In the genomic region with DNA sequence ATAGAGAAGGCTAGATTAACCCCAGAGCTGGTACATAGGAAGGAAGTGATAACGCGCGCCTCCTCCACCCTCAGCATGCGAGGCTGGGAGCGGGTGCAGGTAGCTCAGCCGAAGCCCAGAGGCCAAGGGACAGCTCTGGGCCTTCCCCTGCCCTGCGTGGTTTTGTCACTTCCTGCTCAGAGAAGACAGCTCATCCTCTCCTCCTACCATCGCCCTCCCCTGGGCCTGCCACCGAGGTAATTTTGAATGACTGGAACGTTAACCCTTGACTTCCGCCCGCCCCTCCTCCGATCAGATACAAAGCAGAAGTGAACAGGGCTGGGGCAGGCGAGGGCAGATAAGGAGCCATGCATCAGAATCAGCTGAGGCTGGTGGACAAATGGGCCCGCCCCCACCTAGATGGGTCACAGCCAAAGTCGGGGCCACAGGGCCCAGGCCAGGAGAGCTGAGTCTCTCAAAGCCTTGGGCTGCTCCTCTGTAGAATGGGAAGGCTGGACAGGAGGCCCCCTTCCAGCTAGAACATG, we compare ENCODE assay signal across 8 cellular contexts. TPM values are rescaled to one million over a fixed set of nuclear protein-coding genes. Genes with fewer than 3 reads are reported as not detected.
DNase-seq lines count a peak whose midpoint lies in the region; ATAC-seq, FAIRE-seq and TF ChIP-seq lines count a peak whose summit lies in the region.

No MANE protein-coding gene starts in this region.

- H3K36me3 Mint-ChIP-seq in activated naive CD4-positive, alpha-beta T cell treated with anti-CD3 and anti-CD28 coated beads, Interleukin-2, amount 50 U/mL, for 72 hours: peaks cover 56 to 61% of the 10 kb centered on the region in 2 donors

- no peaks in the 10 kb centered on the region for H3K9me3 Mint-ChIP-seq in activated naive CD4-positive, alpha-beta T cell treated with anti-CD3 and anti-CD28 coated beads, Interleukin-2, amount 50 U/mL, for 72 hours

- TF ChIP-seq CTCF in lower leg skin (IDR thresholded peaks at IDR 0.05): no peak

- TF ChIP-seq POLR2A in GM19193 (IDR thresholded peaks at IDR 0.05; ENCODE audit: extremely low read depth, insufficient read depth, insufficient read length) (peak; percentile 71), lower leg skin (IDR thresholded peaks at IDR 0.05) (no peak), H54 (IDR thresholded peaks at IDR 0.05; ENCODE audit: low read depth, low read length) (no peak)

- ATAC-seq in HG03354 (IDR thresholded peaks at IDR 0.05; ENCODE audit: poor library complexity, severe bottlenecking, unreplicated experiment): peak; percentile 55
- peak; percentile 80 to 81 for ATAC-seq in activated naive CD4-positive, alpha-beta T cell treated with anti-CD3 and anti-CD28 coated beads, Interleukin-2, amount 50 U/mL, for 72 hours

- intact Hi-C loops in lower leg skin (cut with DNase I; ENCODE audit: low total_unique reads): no loop called here

- FAIRE-seq in H54 (lab: Jason Lieb, UNC): no peak

- peak overlapping the region; percentile 78 to 97 for H3K27ac Mint-ChIP-seq in activated naive CD4-positive, alpha-beta T cell treated with anti-CD3 and anti-CD28 coated beads, Interleukin-2, amount 50 U/mL, for 72 hours

- DNase-seq in T follicular helper cell (ENCODE audit: low read depth) (peak; percentile 80), lower leg skin (ENCODE audit: low spot score in 2 of 2) (peak; percentile 63 to 92), H54 (ENCODE audit: insufficient read length, low spot score) (no peak), NCI-H1694 treated with DMSO at 0.1 percent for 48 hours (lab: John Stamatoyannopoulos, UW) (no peak)
- DNase-seq in activated naive CD4-positive, alpha-beta T cell treated with anti-CD3 and anti-CD28 coated beads, Interleukin-2, amount 50 U/mL, for 72 hours (ENCODE audit: low spot score in 2 of 2): peak; percentile 85 to 94
- DNase-seq in stimulated activated CD8-positive, alpha-beta memory T cell treated with anti-CD3 and anti-CD28 coated beads, Interleukin-7, amount 100 ng/mL, for 48 hours (ENCODE audit: extremely low read depth in 1 of 2, low read depth in 1 of 2): peak; percentile 81 to 95

- H3K4me3 ChIP-seq in lower leg skin (ENCODE audit: low read depth, poor library complexity, severe bottlenecking): no peak overlapping the region

- WGBS in lower leg skin, 2 donors: 60 to 63% methylated on average over 14 to 16 of the region's 16 CpGs

RNA-seq across cellular contexts. Expression of a gene that starts 1.6 kb away (rescaled TPM):
- 100 to 1,000 TPM; 655 to 769 TPM for total RNA-seq in activated naive CD4-positive, alpha-beta T cell treated with anti-CD3 and anti-CD28 coated beads, Interleukin-2, amount 50 U/mL, for 72 hours
- 1 to 10 TPM; 2.6 to 8.6 (median 6.7) TPM for total RNA-seq in lower leg skin

RNA-seq across cellular contexts. Expression of a gene that starts 30.2 kb away (rescaled TPM):
- total RNA-seq in activated naive CD4-positive, alpha-beta T cell treated with anti-CD3 and anti-CD28 coated beads, Interleukin-2, amount 50 U/mL, for 72 hours: 10 to 100 TPM in 1 of 2 donors, 1 to 10 TPM in 1; 5.2 to 28.1 TPM
- total RNA-seq in lower leg skin: not detected

RNA-seq across cellular contexts. Expression of a gene that starts 39.9 kb away (rescaled TPM):
- 10 to 100 TPM; 60.7 to 69.7 TPM for total RNA-seq in activated naive CD4-positive, alpha-beta T cell treated with anti-CD3 and anti-CD28 coated beads, Interleukin-2, amount 50 U/mL, for 72 hours
- 10 to 100 TPM in 1 of 4 donors, 1 to 10 TPM in 3; 1.4 to 13.1 (median 3.0) TPM for total RNA-seq in lower leg skin

RNA-seq across cellular contexts. Expression of a gene that starts 54.4 kb away (rescaled TPM):
- total RNA-seq in activated naive CD4-positive, alpha-beta T cell treated with anti-CD3 and anti-CD28 coated beads, Interleukin-2, amount 50 U/mL, for 72 hours: 10 to 100 TPM; 13.8 to 14.5 TPM
- 1 to 10 TPM in 3 of 4 donors, under 1 TPM in 1; 0.81 to 8.9 (median 2.1) TPM for total RNA-seq in lower leg skin

Comparison
In these comparisons a context has a peak if more than half of its experiments do, and no peak if none do; other contexts are left out.
1. DNase-seq: peak in T follicular helper cell (single experiment), activated naive CD4-positive, alpha-beta T cell treated with anti-CD3 and anti-CD28 coated beads, Interleukin-2, amount 50 U/mL, for 72 hours (2 of 2), lower leg skin (2 of 2) and stimulated activated CD8-positive, alpha-beta memory T cell treated with anti-CD3 and anti-CD28 coated beads, Interleukin-7, amount 100 ng/mL, for 48 hours (2 of 2); none in H54 (single experiment) and NCI-H1694 treated with DMSO at 0.1 percent for 48 hours (single experiment).
2. RNA of a gene that starts 1.6 kb away (total RNA-seq): 655 to 769 TPM in activated naive CD4-positive, alpha-beta T cell treated with anti-CD3 and anti-CD28 coated beads, Interleukin-2, amount 50 U/mL, for 72 hours; 2.6 to 8.6 TPM in lower leg skin; every median in the first group is over 10 times any median in the second.
3. RNA of a gene that starts 30.2 kb away (total RNA-seq): 5.2 to 28.1 TPM in activated naive CD4-positive, alpha-beta T cell treated with anti-CD3 and anti-CD28 coated beads, Interleukin-2, amount 50 U/mL, for 72 hours; not detected in lower leg skin; every median in the first group is over 4 times any median in the second.
4. RNA of a gene that starts 39.9 kb away (total RNA-seq): 60.7 to 69.7 TPM in activated naive CD4-positive, alpha-beta T cell treated with anti-CD3 and anti-CD28 coated beads, Interleukin-2, amount 50 U/mL, for 72 hours; 1.4 to 13.1 TPM in lower leg skin; every median in the first group is over 4 times any median in the second.